ENCODE assay signal across 10 cellular contexts in genomic region chr2:149534674-149535073, GRCh38.
"Had no signal": no experiment of that assay in that cellular context is flagged by ENCODE, and none has a peak within 500 bp of the region (broad histone marks: within the 10 kb centered on the region; RNA-seq: fewer than 3 reads in every experiment).

No MANE protein-coding gene starts in this region.

- DNase-seq: GM23248, GOT3, H7, HFFc6, IMR-90, KBM-7 had no signal

- H3K4me3 Mint-ChIP-seq: HFFc6 had no signal

- H3K4me3 ChIP-seq: GM23248, HAP-1 had no signal

- H3K9ac ChIP-seq: GM23248, KMS-11 had no signal

- H3K27ac ChIP-seq: GM23248, HL-60, KMS-11 had no signal

- H3K4me1 ChIP-seq: HAP-1 had no signal

- H3K4me2 ChIP-seq: KMS-11 had no signal

- H3K36me3 ChIP-seq: HAP-1 had no signal

- H3K9me3 ChIP-seq: HAP-1 had no signal

- H3K9me3 Mint-ChIP-seq: HFFc6 had no signal

- H3K27ac Mint-ChIP-seq: HFFc6 had no signal

- H2AFZ ChIP-seq: GM23248 had no signal

- ATAC-seq: HCT116 had no signal
